In genomic region chr3:73026702-73027101, GRCh38 we compare ENCODE assay signal across 24 cellular contexts. TPM values are rescaled to one million over a fixed set of nuclear protein-coding genes. Genes with fewer than 3 reads are reported as not detected.
DNase-seq lines count a peak whose midpoint lies in the region; FAIRE-seq and TF ChIP-seq lines count a peak whose summit lies in the region.
"Had no signal": no experiment of that assay in that cellular context is flagged by ENCODE, and none has a peak within 500 bp of the region (broad histone marks: within the 10 kb centered on the region; RNA-seq: fewer than 3 reads in every experiment).

No MANE protein-coding gene starts in this region.

- no peaks in the 10 kb centered on the region for H3K9me3 Mint-ChIP-seq in astrocyte (ENCODE audit: unreplicated experiment)
- H3K9me3 Mint-ChIP-seq: CD4-positive, alpha-beta memory T cell; IgD-negative memory B cell had no signal

- H3K9me2 ChIP-seq in hepatocyte (replicated peaks; ENCODE audit: insufficient read depth), result no peaks in the 10 kb centered on the region

- H3K27ac Mint-ChIP-seq in astrocyte (ENCODE audit: unreplicated experiment), result no peak overlapping the region

- DNase-seq in GM12891 (ENCODE audit: insufficient read length, low spot score), result no peak
- DNase-seq in astrocyte (ENCODE audit: low read depth), result no peak
- no peak for DNase-seq in hepatocyte (ENCODE audit: low spot score)
- DNase-seq in small intestine, result peak; percentile 15
- DNase-seq in ACHN, result no peak
- no peak for DNase-seq in NCI-H82 (lab: John Stamatoyannopoulos, UW)
- DNase-seq in cerebellar nuclear complex (lab: John Stamatoyannopoulos, UW), result no peak
- no peak for DNase-seq in ovary
- DNase-seq: BE2C; Caco-2; CD4-positive, alpha-beta memory T cell; DMS 273 treated with DMSO at 0.1 percent for 48 hours; DMS79 treated with DMSO at 0.1 percent for 48 hours; GOT3; HCEC 1CT; MV-4-11; NCI-H1694; NCI-H2081; NCI-H2171; NCI-H524 treated with DMSO at 0.1 percent for 48 hours had no signal

- intact Hi-C loops in ovary (cut with DNase I), result no loop called here

- no peaks in the 10 kb centered on the region for H3K27me3 Mint-ChIP-seq in astrocyte (ENCODE audit: low read depth, unreplicated experiment)
- H3K27me3 Mint-ChIP-seq: CD4-positive, alpha-beta memory T cell; IgD-negative memory B cell had no signal

- H3K4me1 ChIP-seq in astrocyte (ENCODE audit: insufficient read depth, low read length), result peaks cover 19% of the 10 kb centered on the region
- H3K4me1 ChIP-seq in hepatocyte (ENCODE audit: insufficient read depth), result peaks cover 30% of the 10 kb centered on the region
- peaks cover 0 to 3% of the 10 kb centered on the region in 2 donors for H3K4me1 ChIP-seq in small intestine (ENCODE audit: control insufficient read depth in 2 of 2, insufficient read depth in 1 of 2, low read depth in 1 of 2, low read length in 1 of 2)
- H3K4me1 ChIP-seq in ovary (ENCODE audit: insufficient read depth), result peaks cover 11% of the 10 kb centered on the region

- H3K4me3 Mint-ChIP-seq in astrocyte (ENCODE audit: unreplicated experiment), result peak overlapping the region; percentile 43
- H3K4me3 Mint-ChIP-seq: IgD-negative memory B cell had no signal

- TF ChIP-seq CTCF in astrocyte (IDR thresholded peaks at IDR 0.05; ENCODE audit: insufficient read depth, low read depth, low read length), result no peak
- no peak for TF ChIP-seq CTCF in hepatocyte (IDR thresholded peaks at IDR 0.05; ENCODE audit: poor library complexity)
- no peak for TF ChIP-seq CTCF in ovary (IDR thresholded peaks at IDR 0.05)

- H3K36me3 ChIP-seq in astrocyte (ENCODE audit: insufficient read depth, low read length), result no peaks in the 10 kb centered on the region
- no peaks in the 10 kb centered on the region for H3K36me3 ChIP-seq in hepatocyte (replicated peaks; ENCODE audit: insufficient read depth, low read depth)
- H3K36me3 ChIP-seq in small intestine (ENCODE audit: control insufficient read depth in 2 of 2, insufficient read depth in 2 of 2, low read length in 2 of 2), result no peaks in the 10 kb centered on the region
- H3K36me3 ChIP-seq in ovary, result no peaks in the 10 kb centered on the region

- WGBS in hepatocyte (ENCODE audit: low lambda C conversion rate, missing lambda C conversion rate), result 77% methylated on average over 2 of the region's 2 CpGs
- WGBS in small intestine, 3 donors, result 26 to 73% (median 57%) methylated on average over 2 of the region's 2 CpGs
- WGBS in ovary, 3 donors, result 49 to 98% (median 50%) methylated on average over 2 of the region's 2 CpGs

- H3K4me1 Mint-ChIP-seq in astrocyte (ENCODE audit: low read depth, unreplicated experiment), result peaks cover 34% of the 10 kb centered on the region

- H3K4me2 ChIP-seq in astrocyte (ENCODE audit: low read length) (no peak overlapping the region), hepatocyte (peak overlapping the region; percentile 31)

- H3K9me3 ChIP-seq in astrocyte (ENCODE audit: insufficient read depth, low read depth, low read length) (no peaks in the 10 kb centered on the region), hepatocyte (ENCODE audit: low read depth) (no peaks in the 10 kb centered on the region), small intestine (ENCODE audit: control insufficient read depth, low read depth) (no peaks in the 10 kb centered on the region), ovary (no peaks in the 10 kb centered on the region)
- H3K9me3 ChIP-seq: BE2C, Caco-2, SJSA1 had no signal

- H2AFZ ChIP-seq in astrocyte (ENCODE audit: low read depth, low read length), result no peak overlapping the region
- H2AFZ ChIP-seq in hepatocyte, result no peak overlapping the region

- H3K27me3 ChIP-seq in astrocyte (ENCODE audit: insufficient read depth, low read length) (no peaks in the 10 kb centered on the region), hepatocyte (no peaks in the 10 kb centered on the region), small intestine (ENCODE audit: control insufficient read depth in 2 of 2, insufficient read depth in 2 of 2, low read length in 2 of 2) (no peaks in the 10 kb centered on the region), ovary (peaks cover 3% of the 10 kb centered on the region)
- H3K27me3 ChIP-seq: BE2C, SJSA1 had no signal

- no peaks in the 10 kb centered on the region for H3K36me3 Mint-ChIP-seq in astrocyte (ENCODE audit: low read depth, unreplicated experiment)

- no peak overlapping the region for H3K9ac ChIP-seq in astrocyte (ENCODE audit: low read length)

- no peak for TF ChIP-seq POLR2A in GM12891 (IDR thresholded peaks at IDR 0.05; ENCODE audit: low read depth, low read length)
- no peak for TF ChIP-seq POLR2A in ovary (IDR thresholded peaks at IDR 0.05)

- H3K4me3 ChIP-seq in astrocyte (ENCODE audit: insufficient read depth, low read depth, low read length) (no peak overlapping the region), hepatocyte (no peak overlapping the region), small intestine (ENCODE audit: low read depth in 1 of 2, low read length in 2 of 2) (no peak overlapping the region), ovary (no peak overlapping the region)
- H3K4me3 ChIP-seq: GM12878, SJSA1 had no signal

- in situ Hi-C loops in ACHN (cut with HindIII; ENCODE audit: low pct_ligation_motif_present, low pct_unique_long_range_greater_than_20kb, low sequenced_read_pairs), result no loop called here

- peaks cover 91% of the 10 kb centered on the region for H4K20me1 ChIP-seq in astrocyte (ENCODE audit: insufficient read depth, low read length)
- H4K20me1 ChIP-seq in hepatocyte (ENCODE audit: insufficient read depth, poor library complexity, severe bottlenecking), result peaks cover 100% of the 10 kb centered on the region

- peaks cover 98% of the 10 kb centered on the region for H3K79me2 ChIP-seq in astrocyte (ENCODE audit: insufficient read depth, low read length)
- no peaks in the 10 kb centered on the region for H3K79me2 ChIP-seq in hepatocyte

- FAIRE-seq in GM12891 (lab: Jason Lieb, UNC), result peak; percentile 33
- FAIRE-seq in astrocyte (lab: Jason Lieb, UNC), result no peak
- FAIRE-seq in small intestine (lab: Jason Lieb, UNC), result no peak
- FAIRE-seq: A204.1, GM12878 had no signal

- H3K27ac ChIP-seq in astrocyte (ENCODE audit: low read depth, low read length), result no peak overlapping the region
- peak overlapping the region; percentile 21 for H3K27ac ChIP-seq in hepatocyte
- no peak overlapping the region for H3K27ac ChIP-seq in small intestine (ENCODE audit: low read depth in 1 of 2, low read length in 1 of 2)
- no peak overlapping the region for H3K27ac ChIP-seq in ovary
- H3K27ac ChIP-seq: SJSA1 had no signal

- no peak for TF ChIP-seq EP300 in ovary (IDR thresholded peaks at IDR 0.05)

TF ChIP-seq in GM12891, 5 proteins besides CTCF, POLR2A, EP300 and RAD21:
- no peak for TF ChIP-seq POLR2AphosphoS5 (IDR thresholded peaks at IDR 0.05; ENCODE audit: low read depth, low read length)
- no peak for TF ChIP-seq TAF1 (IDR thresholded peaks at IDR 0.05; ENCODE audit: low read depth, low read length)
- no peak for TF ChIP-seq POU2F2 (IDR thresholded peaks at IDR 0.05; ENCODE audit: low read depth, low read length)
- no peak for TF ChIP-seq SPI1 (IDR thresholded peaks at IDR 0.05; ENCODE audit: low read depth, low read length)

RNA-seq across cellular contexts. Expression of gene PPP4R2, which starts 30.1 kb away (rescaled TPM):
- 23.2 TPM for polyA plus RNA-seq in GM12891 (2012; ENCODE audit: low read depth, missing spikeins)
- total RNA-seq in astrocyte, result 98.5 and 99.3 TPM in 2 replicates
- total RNA-seq in hepatocyte, result 81.8 and 91.4 TPM in 2 replicates
- 51.0 and 58.8 TPM in 2 replicates for polyA plus RNA-seq in hepatocyte
- polyA plus RNA-seq in small intestine, result 10 to 100 TPM; 18.8 to 29.3 (median 18.9) TPM
- 10 to 100 TPM; 57.5 to 95.1 (median 81.6) TPM for total RNA-seq in ovary
- 10 to 100 TPM; 19.2 to 20.5 TPM for polyA plus RNA-seq in ovary

RNA-seq across cellular contexts. Expression of gene EBLN2, which starts 34.8 kb away (rescaled TPM):
- polyA plus RNA-seq in GM12891 (2012; ENCODE audit: low read depth, missing spikeins), result 0.72 TPM
- 3.1 TPM in 2 replicates for total RNA-seq in astrocyte
- 5.5 and 9.3 TPM in 2 replicates for total RNA-seq in hepatocyte
- 5.8 and 6.1 TPM in 2 replicates for polyA plus RNA-seq in hepatocyte
- under 1 TPM in 1 of 3 donors, not detected in 2; 0.43 TPM for polyA plus RNA-seq in small intestine
- 10 to 100 TPM in 2 of 7 donors, 1 to 10 TPM in 5; 2.7 to 16.4 (median 6.4) TPM for total RNA-seq in ovary
- 1 to 10 TPM; 1.1 to 1.8 TPM for polyA plus RNA-seq in ovary
